Comparison of ENCODE assay signal across 22 cellular contexts in genomic region chr11:106222626-106223025, GRCh38.
DNase-seq lines count a peak whose midpoint lies in the region; ATAC-seq, FAIRE-seq and TF ChIP-seq lines count a peak whose summit lies in the region.
"Had no signal": no experiment of that assay in that cellular context is flagged by ENCODE, and none has a peak within 500 bp of the region (broad histone marks: within the 10 kb centered on the region; RNA-seq: fewer than 3 reads in every experiment).

No MANE protein-coding gene starts in this region.

- SMC1A ChIA-PET in GM12878 (lab: Charles Lee; ENCODE audit: uncharacterized antibody, unreplicated experiment): no interaction called here

- no peak for ATAC-seq in GM12878
- ATAC-seq: CD8-positive, alpha-beta T cell had no signal

- H3K4me2 ChIP-seq in GM12878 (ENCODE audit: control insufficient read depth, insufficient read depth) (no peak overlapping the region), mesendoderm (ENCODE audit: low read length) (no peak overlapping the region)
- H3K4me2 ChIP-seq: BLaER1 had no signal

- no peak for TF ChIP-seq CTCF in GM12878 (IDR thresholded peaks at IDR 0.05 in 2 of 3, conservative IDR thresholded peaks at IDR 0.05 in 1 of 3; ENCODE audit: control insufficient read depth in 2 of 3, extremely low read depth in 1 of 3, insufficient read depth in 1 of 3, low read depth in 3 of 3, low read length in 3 of 3)
- TF ChIP-seq CTCF in colonic mucosa (IDR thresholded peaks at IDR 0.05): no peak
- no peak for TF ChIP-seq CTCF in ovary (IDR thresholded peaks at IDR 0.05)

- no peak overlapping the region for H2BK120ac ChIP-seq in mesendoderm (ENCODE audit: low read depth, low read length)

- H3K4me1 ChIP-seq in adipocyte (ENCODE audit: control insufficient read depth, insufficient read depth, low read length): peaks cover 6% of the 10 kb centered on the region
- no peaks in the 10 kb centered on the region for H3K4me1 ChIP-seq in GM12878 (ENCODE audit: control insufficient read depth, insufficient read depth, low read length)
- H3K4me1 ChIP-seq in mesendoderm (ENCODE audit: control insufficient read depth, low read depth, low read length): no peaks in the 10 kb centered on the region
- H3K4me1 ChIP-seq in colonic mucosa: no peaks in the 10 kb centered on the region
- no peaks in the 10 kb centered on the region for H3K4me1 ChIP-seq in ovary (ENCODE audit: insufficient read depth)
- H3K4me1 ChIP-seq: BLaER1 had no signal

- H4K8ac ChIP-seq in mesendoderm (ENCODE audit: low read depth, low read length): no peak overlapping the region

- POLR2A ChIA-PET in GM12878 (lab: Charles Lee): no interaction called here

- H3K36me3 ChIP-seq in adipocyte (ENCODE audit: control insufficient read depth, insufficient read depth, low read length, severe bottlenecking) (no peaks in the 10 kb centered on the region), GM12878 (ENCODE audit: control insufficient read depth in 2 of 2, insufficient read depth in 2 of 2, low read length in 1 of 2) (no peaks in the 10 kb centered on the region), mesendoderm (ENCODE audit: control insufficient read depth, insufficient read depth, low read length) (no peaks in the 10 kb centered on the region), colonic mucosa (no peaks in the 10 kb centered on the region), ovary (no peaks in the 10 kb centered on the region)
- H3K36me3 ChIP-seq: BLaER1 had no signal

- FAIRE-seq in GM12878 (lab: Jason Lieb, UNC): no peak
- FAIRE-seq: A204.1, G401.6, GM19239, H54 had no signal

- no peak overlapping the region for H2AK5ac ChIP-seq in mesendoderm (ENCODE audit: low read length)

- WGBS in GM12878 (ENCODE audit: insufficient coverage, insufficient replicate concordance, low lambda C conversion rate, missing lambda C conversion rate): 0% methylated on average over 4 of the region's 4 CpGs
- no CpG with 5 or more reads among the region's 4 CpGs for WGBS in mesendoderm (ENCODE audit: extremely low coverage, insufficient coverage, low lambda C conversion rate)
- 86 to 89% (median 87%) methylated on average over 4 of the region's 4 CpGs for WGBS in ovary, 3 donors

- intact Hi-C loops in GM12878 (cut with micrococcal nuclease; ENCODE audit: unreplicated experiment): no loop called here
- intact Hi-C loops in colonic mucosa (cut with DNase I): no loop called here
- intact Hi-C loops in ovary (cut with DNase I): no loop called here

- H4K5ac ChIP-seq in mesendoderm (ENCODE audit: low read length): no peak overlapping the region

- CTCF ChIA-PET in GM12878 (lab: Yijun Ruan, JAX): no interaction called here

- in situ Hi-C loops in GM12878 (cut with MboI): no loop called here

- H3K79me2 ChIP-seq in GM12878 (ENCODE audit: control insufficient read depth, insufficient read depth, low read length): no peaks in the 10 kb centered on the region
- no peaks in the 10 kb centered on the region for H3K79me2 ChIP-seq in mesendoderm (ENCODE audit: control insufficient read depth, insufficient read depth, low read length)

- DNase-seq in DMS53 (lab: John Stamatoyannopoulos, UW) (peak; percentile 35), DMS53 treated with DMSO at 0.1 percent for 48 hours (lab: John Stamatoyannopoulos, UW; ENCODE audit: unreplicated experiment) (no peak), adipocyte (ENCODE audit: low read depth) (no peak), GM12878 (ENCODE audit: low read depth, low spot score) (no peak), mesendoderm (peak; percentile 27), colonic mucosa (no peak), ovary (no peak), hepatic stellate cell (ENCODE audit: low spot score) (no peak)
- DNase-seq: Caco-2; CD4-positive, CD25-positive, alpha-beta regulatory T cell; CD8-positive, alpha-beta T cell; DMS153; DMS79 treated with DMSO at 0.1 percent for 48 hours; GOT3; HCEC 1CT had no signal

- H2BK5ac ChIP-seq in mesendoderm (ENCODE audit: low read length): no peak overlapping the region

- RAD21 ChIA-PET in GM12878 (lab: Charles Lee; ENCODE audit: unreplicated experiment): no interaction called here

- no peaks in the 10 kb centered on the region for H3K27me3 ChIP-seq in adipocyte (replicated peaks; ENCODE audit: control insufficient read depth, insufficient read depth, low read length)
- no peaks in the 10 kb centered on the region for H3K27me3 ChIP-seq in GM12878 (replicated peaks in 1 of 2; ENCODE audit: control insufficient read depth in 2 of 2, insufficient read depth in 2 of 2, low read length in 1 of 2)
- H3K27me3 ChIP-seq in mesendoderm (ENCODE audit: insufficient read depth, low read length, poor library complexity): no peaks in the 10 kb centered on the region
- no peaks in the 10 kb centered on the region for H3K27me3 ChIP-seq in colonic mucosa
- H3K27me3 ChIP-seq in ovary: no peaks in the 10 kb centered on the region
- H3K27me3 ChIP-seq: BLaER1 had no signal

- no peak overlapping the region for H2BK15ac ChIP-seq in mesendoderm (replicated peaks; ENCODE audit: low read depth)

- no peak overlapping the region for H3K27ac ChIP-seq in GM12878 (ENCODE audit: control insufficient read depth, insufficient read depth)
- no peak overlapping the region for H3K27ac ChIP-seq in mesendoderm (ENCODE audit: low read depth, low read length)
- H3K27ac ChIP-seq in colonic mucosa: no peak overlapping the region
- H3K27ac ChIP-seq in ovary: no peak overlapping the region
- H3K27ac ChIP-seq: 22Rv1, BLaER1, C4-2B had no signal

- no peaks in the 10 kb centered on the region for H3K79me1 ChIP-seq in mesendoderm (ENCODE audit: low read length)

- H3K9me3 ChIP-seq in adipocyte (ENCODE audit: control insufficient read depth, low read length) (peaks cover 35% of the 10 kb centered on the region), GM12878 (replicated peaks; ENCODE audit: control insufficient read depth, insufficient read depth, low read length) (no peaks in the 10 kb centered on the region; the same call in 2 of the 3 replicates), colonic mucosa (no peaks in the 10 kb centered on the region), ovary (no peaks in the 10 kb centered on the region)

- no TSS peak for BruUV-seq in GM12878 (replicated peaks; lab: Mats Ljungman, UMichigan)

- no peak overlapping the region for H3K4ac ChIP-seq in mesendoderm (ENCODE audit: low read depth, low read length)

- TF ChIP-seq EP300 in GM12878 (IDR thresholded peaks at IDR 0.05; ENCODE audit: borderline replicate concordance in 1 of 2, control insufficient read depth in 1 of 2, low read depth in 2 of 2, low read length in 2 of 2) (no peak), ovary (IDR thresholded peaks at IDR 0.05) (no peak)

- TF ChIP-seq POLR2A in GM12878 (IDR thresholded peaks at IDR 0.05; ENCODE audit: low read depth, low read length): no peak
- TF ChIP-seq POLR2A in ovary (IDR thresholded peaks at IDR 0.05): no peak

- TF ChIP-seq RAD21 in GM12878 (IDR thresholded peaks at IDR 0.05; ENCODE audit: insufficient read depth, low read depth, low read length): no peak

- no peak overlapping the region for H2AFZ ChIP-seq in GM12878 (ENCODE audit: control insufficient read depth, low read depth, low read length)

- peak overlapping the region; percentile 19 for H3K4me3 ChIP-seq in adipocyte (ENCODE audit: low read length)
- no peak overlapping the region for H3K4me3 ChIP-seq in GM12878
- no peak overlapping the region for H3K4me3 ChIP-seq in mesendoderm (ENCODE audit: low read length)
- H3K4me3 ChIP-seq in colonic mucosa: no peak overlapping the region
- H3K4me3 ChIP-seq in ovary: no peak overlapping the region
- H3K4me3 ChIP-seq: BLaER1 had no signal

- no peak overlapping the region for H3K23ac ChIP-seq in mesendoderm (ENCODE audit: low read length)

- no peaks in the 10 kb centered on the region for H4K20me1 ChIP-seq in GM12878 (ENCODE audit: control insufficient read depth, insufficient read depth)
- H4K20me1 ChIP-seq: BLaER1 had no signal

- no peak overlapping the region for H3K18ac ChIP-seq in mesendoderm (ENCODE audit: low read length)

- H3K56ac ChIP-seq in mesendoderm (ENCODE audit: low read length): no peak overlapping the region

- H3K9ac ChIP-seq in adipocyte (ENCODE audit: low read length) (no peak overlapping the region), GM12878 (ENCODE audit: control insufficient read depth, insufficient read depth, low read length) (no peak overlapping the region), mesendoderm (ENCODE audit: low read length) (no peak overlapping the region), colonic mucosa (ENCODE audit: low read depth in 2 of 2, low read length in 2 of 2) (no peak overlapping the region)
- H3K9ac ChIP-seq: BLaER1 had no signal

TF ChIP-seq in GM12878, 131 proteins besides CTCF, POLR2A, EP300 and RAD21:
- peak; percentile 38; the same call in 1 of the 2 replicates for TF ChIP-seq CBX5 (IDR thresholded peaks at IDR 0.05; ENCODE audit: low read depth)
- TF ChIP-seq NFXL1 (IDR thresholded peaks at IDR 0.05; ENCODE audit: borderline replicate concordance): no peak

Comparison
In these comparisons a context has a peak if more than half of its experiments do, and no peak if none do; other contexts are left out.
1. DNase-seq: peak in DMS53 (single experiment) and mesendoderm (single experiment); none in DMS53 treated with DMSO at 0.1 percent for 48 hours (single experiment), adipocyte (single experiment), GM12878 (single experiment), colonic mucosa (single experiment), ovary (0 of 5) and hepatic stellate cell (single experiment).